Comparison of ENCODE assay signal across 14 cellular contexts in the genomic region with DNA sequence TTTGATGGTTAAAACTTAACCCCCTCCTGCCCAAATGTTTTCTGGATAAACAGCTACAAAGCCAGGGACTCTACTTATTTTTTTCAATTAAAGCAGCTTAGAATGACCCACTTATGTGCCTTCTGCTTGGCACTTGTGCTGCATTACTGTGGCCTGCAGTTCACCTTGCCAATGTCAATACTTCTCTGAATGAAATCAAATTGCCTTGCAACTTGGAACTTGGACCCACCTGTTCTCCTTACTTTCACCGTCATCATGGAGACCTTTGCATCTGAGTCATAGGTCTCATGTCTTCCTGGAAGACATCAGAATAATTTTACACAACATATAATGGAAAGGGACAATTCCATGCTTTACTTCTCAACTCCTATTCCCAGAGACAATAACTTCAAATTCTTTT.
"Had no signal": no experiment of that assay in that cellular context is flagged by ENCODE, and none has a peak within 500 bp of the region (broad histone marks: within the 10 kb centered on the region; RNA-seq: fewer than 3 reads in every experiment).

No MANE protein-coding gene starts in this region.

- H3K27ac ChIP-seq: brain microvascular endothelial cell, neural progenitor cell, vagina had no signal

- H3K9me3 ChIP-seq: ovary had no signal

- FAIRE-seq: islet of Langerhans had no signal

- H3K4me3 ChIP-seq: neural progenitor cell, ovary, vagina had no signal

- DNase-seq: activated CD4-positive, alpha-beta T cell treated with anti-CD3 and anti-CD28 coated beads, Interleukin-2, amount 50 U/mL, for 4 hours; activated effector memory CD4-positive, alpha-beta T cell treated with anti-CD3 and anti-CD28 coated beads, Interleukin-2, amount 50 U/mL, for 16 hours; activated T-cell treated with anti-CD3 and anti-CD28 coated beads, Interleukin-2, amount 50 U/mL, for 1 hour; amygdala; brain microvascular endothelial cell; mesendoderm; ovary; stimulated activated CD4-positive, alpha-beta T cell treated with anti-CD3 and anti-CD28 coated beads, Interleukin-4, amount 100 ng/mL, for 4 hours; stimulated activated naive CD8-positive, alpha-beta T cell treated with anti-CD3 and anti-CD28 coated beads, Interleukin-15, amount 100 ng/mL, for 72 hours; T-helper 17 cell had no signal

- H3K27me3 ChIP-seq: brain microvascular endothelial cell, neural progenitor cell, ovary, vagina had no signal

- H3K4me1 ChIP-seq: neural progenitor cell, vagina had no signal

- H3K36me3 ChIP-seq: brain microvascular endothelial cell, neural progenitor cell, ovary, vagina had no signal

- ATAC-seq: activated naive CD4-positive, alpha-beta T cell treated with anti-CD3 and anti-CD28 coated beads, Interleukin-2, amount 50 U/mL, for 72 hours; stimulated activated naive CD8-positive, alpha-beta T cell treated with anti-CD3 and anti-CD28 coated beads, Interleukin-15, amount 100 ng/mL, for 72 hours; T-helper 17 cell had no signal
